ENCODE assay signal across 1 cellular context in genomic region chr2:29714333-29714732, GRCh38.
TF ChIP-seq lines count a peak whose summit lies in the region.

No MANE protein-coding gene starts in this region.

TF ChIP-seq in HCT116, 20 proteins besides CTCF, POLR2A, EP300 and RAD21 (continued from another document):
- TF ChIP-seq, protein P1, sequence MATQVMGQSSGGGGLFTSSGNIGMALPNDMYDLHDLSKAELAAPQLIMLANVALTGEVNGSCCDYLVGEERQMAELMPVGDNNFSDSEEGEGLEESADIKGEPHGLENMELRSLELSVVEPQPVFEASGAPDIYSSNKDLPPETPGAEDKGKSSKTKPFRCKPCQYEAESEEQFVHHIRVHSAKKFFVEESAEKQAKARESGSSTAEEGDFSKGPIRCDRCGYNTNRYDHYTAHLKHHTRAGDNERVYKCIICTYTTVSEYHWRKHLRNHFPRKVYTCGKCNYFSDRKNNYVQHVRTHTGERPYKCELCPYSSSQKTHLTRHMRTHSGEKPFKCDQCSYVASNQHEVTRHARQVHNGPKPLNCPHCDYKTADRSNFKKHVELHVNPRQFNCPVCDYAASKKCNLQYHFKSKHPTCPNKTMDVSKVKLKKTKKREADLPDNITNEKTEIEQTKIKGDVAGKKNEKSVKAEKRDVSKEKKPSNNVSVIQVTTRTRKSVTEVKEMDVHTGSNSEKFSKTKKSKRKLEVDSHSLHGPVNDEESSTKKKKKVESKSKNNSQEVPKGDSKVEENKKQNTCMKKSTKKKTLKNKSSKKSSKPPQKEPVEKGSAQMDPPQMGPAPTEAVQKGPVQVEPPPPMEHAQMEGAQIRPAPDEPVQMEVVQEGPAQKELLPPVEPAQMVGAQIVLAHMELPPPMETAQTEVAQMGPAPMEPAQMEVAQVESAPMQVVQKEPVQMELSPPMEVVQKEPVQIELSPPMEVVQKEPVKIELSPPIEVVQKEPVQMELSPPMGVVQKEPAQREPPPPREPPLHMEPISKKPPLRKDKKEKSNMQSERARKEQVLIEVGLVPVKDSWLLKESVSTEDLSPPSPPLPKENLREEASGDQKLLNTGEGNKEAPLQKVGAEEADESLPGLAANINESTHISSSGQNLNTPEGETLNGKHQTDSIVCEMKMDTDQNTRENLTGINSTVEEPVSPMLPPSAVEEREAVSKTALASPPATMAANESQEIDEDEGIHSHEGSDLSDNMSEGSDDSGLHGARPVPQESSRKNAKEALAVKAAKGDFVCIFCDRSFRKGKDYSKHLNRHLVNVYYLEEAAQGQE (IDR thresholded peaks at IDR 0.05; ENCODE audit: low read depth), result 0 out of 2 replicates have a peak, but pooled peaks have one; percentile 15
